In the genomic region with DNA sequence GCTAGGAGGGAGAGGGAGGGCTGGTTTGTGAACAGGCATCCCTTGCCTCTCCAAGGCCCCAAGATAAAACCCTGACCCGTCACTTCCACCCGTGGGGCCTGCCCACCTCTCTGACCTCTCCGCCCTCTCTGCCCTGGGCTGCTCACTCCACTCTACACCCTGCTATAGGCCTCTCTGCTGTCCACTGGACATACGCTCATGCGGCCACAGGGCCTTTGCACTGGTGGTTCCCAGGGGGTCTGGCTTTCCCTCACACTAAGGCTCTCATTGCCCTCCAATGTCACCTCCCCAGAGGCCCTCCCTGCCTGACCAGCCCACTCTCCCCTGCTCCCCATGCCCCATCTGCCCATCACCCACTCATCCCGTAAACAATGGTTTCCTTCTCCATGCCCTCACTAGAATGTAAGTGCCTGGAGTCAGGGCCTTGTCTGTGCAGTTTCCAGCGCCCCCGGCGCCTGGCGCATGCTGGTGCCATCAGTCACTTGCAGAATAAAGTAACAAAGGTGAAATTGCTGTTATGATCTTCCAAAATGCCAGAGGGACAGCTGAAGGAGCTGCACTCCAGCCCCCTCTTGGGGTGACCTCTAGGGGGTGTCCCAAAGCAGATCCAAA, we compare ENCODE assay signal across 10 cellular contexts.
DNase-seq lines count a peak whose midpoint lies in the region; ATAC-seq and TF ChIP-seq lines count a peak whose summit lies in the region.
"Had no signal": no experiment of that assay in that cellular context is flagged by ENCODE, and none has a peak within 500 bp of the region (broad histone marks: within the 10 kb centered on the region; RNA-seq: fewer than 3 reads in every experiment).

No MANE protein-coding gene starts in this region.

- H3K27ac ChIP-seq in temporal lobe (ENCODE audit: low read depth, low read length): peak overlapping the region; percentile 90

- no peaks in the 10 kb centered on the region for H3K4me1 Mint-ChIP-seq in central memory CD8-positive, alpha-beta T cell
- H3K4me1 Mint-ChIP-seq: activated B cell treated with CpG ODN at 0.5 μM for 24 hours had no signal

- ATAC-seq in central memory CD8-positive, alpha-beta T cell (replicated peaks; ENCODE audit: extremely low read depth, poor library complexity, severe bottlenecking): no peak
- ATAC-seq in GM18517 (IDR thresholded peaks at IDR 0.05; ENCODE audit: unreplicated experiment) (no peak), HG03378 (IDR thresholded peaks at IDR 0.05; ENCODE audit: unreplicated experiment) (no peak)

- H3K27ac Mint-ChIP-seq in central memory CD8-positive, alpha-beta T cell (ENCODE audit: low read depth): peak overlapping the region; percentile 38
- H3K27ac Mint-ChIP-seq: activated B cell treated with CpG ODN at 0.5 μM for 24 hours had no signal

- H3K4me3 Mint-ChIP-seq in central memory CD8-positive, alpha-beta T cell: no peak overlapping the region
- H3K4me3 Mint-ChIP-seq: activated B cell treated with CpG ODN at 0.5 μM for 24 hours had no signal

- no peaks in the 10 kb centered on the region for H3K27me3 Mint-ChIP-seq in central memory CD8-positive, alpha-beta T cell
- H3K27me3 Mint-ChIP-seq: activated B cell treated with CpG ODN at 0.5 μM for 24 hours had no signal

- no peak overlapping the region for H3K4me3 ChIP-seq in LNCaP clone FGC (ENCODE audit: low read depth, low read length)

- peaks cover 23% of the 10 kb centered on the region for H3K36me3 Mint-ChIP-seq in central memory CD8-positive, alpha-beta T cell (ENCODE audit: insufficient read depth)

- H3K9me3 Mint-ChIP-seq in central memory CD8-positive, alpha-beta T cell: no peaks in the 10 kb centered on the region
- H3K9me3 Mint-ChIP-seq: activated B cell treated with CpG ODN at 0.5 μM for 24 hours had no signal

- TF ChIP-seq CTCF in LNCaP clone FGC (IDR thresholded peaks at IDR 0.05; ENCODE audit: control insufficient read depth, extremely low read depth, insufficient read depth): 0 out of 2 replicates have a peak, but pooled peaks have one; percentile 15

- no peak for DNase-seq in LNCaP clone FGC (ENCODE audit: low read depth)
- no peak for DNase-seq in central memory CD8-positive, alpha-beta T cell (ENCODE audit: low spot score in 2 of 2)
- peak; percentile 39 for DNase-seq in midbrain (lab: John Stamatoyannopoulos, UW)
- no peak for DNase-seq in central memory CD4-positive, alpha-beta T cell
- no peak for DNase-seq in stimulated activated CD4-positive, alpha-beta T cell treated with anti-CD3 and anti-CD28 coated beads, Interleukin-12 subunit alpha, Interleukin-12 subunit beta, amount 100 ng/mL, for 4 hours
- DNase-seq: activated B cell treated with CpG ODN at 0.5 μM for 24 hours, GF-D8 had no signal
